10 cellular contexts compared by ENCODE assay signal in the genomic region with DNA sequence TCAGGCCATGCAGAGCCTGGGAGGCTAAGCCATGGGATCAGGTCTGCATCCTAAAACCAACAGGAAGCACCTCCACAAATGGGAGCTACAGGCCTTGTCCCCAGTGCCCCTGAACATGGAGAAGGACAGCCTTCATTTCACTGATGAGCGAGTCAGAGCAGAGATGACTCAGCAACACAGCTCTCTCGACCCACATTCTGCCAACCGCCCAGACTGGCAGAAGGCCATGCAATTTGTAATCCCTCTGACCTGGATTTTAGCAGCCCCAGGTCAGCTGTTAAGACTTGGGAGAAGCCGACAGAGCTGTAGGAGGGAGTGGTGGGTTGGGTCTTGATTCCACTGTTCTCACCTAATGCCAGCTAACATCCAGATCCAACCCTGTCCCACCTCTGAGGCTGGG. TPM values are rescaled to one million over a fixed set of nuclear protein-coding genes. Genes with fewer than 3 reads are reported as not detected.
DNase-seq lines count a peak whose midpoint lies in the region; ATAC-seq lines count a peak whose summit lies in the region.
"Had no signal": no experiment of that assay in that cellular context is flagged by ENCODE, and none has a peak within 500 bp of the region (broad histone marks: within the 10 kb centered on the region; RNA-seq: fewer than 3 reads in every experiment).

No MANE protein-coding gene starts in this region.

- no peaks in the 10 kb centered on the region for H3K9me3 Mint-ChIP-seq in CD4-positive, CD25-positive, alpha-beta regulatory T cell
- H3K9me3 Mint-ChIP-seq in activated naive CD8-positive, alpha-beta T cell treated with anti-CD3 and anti-CD28 coated beads for 36 hours: no peaks in the 10 kb centered on the region
- no peaks in the 10 kb centered on the region for H3K9me3 Mint-ChIP-seq in stimulated activated effector memory CD8-positive, alpha-beta T cell treated with anti-CD3 and anti-CD28 coated beads, Interleukin-12 subunit alpha, Interleukin-12 subunit beta, amount 100 ng/mL, for 72 hours
- H3K9me3 Mint-ChIP-seq: nephron had no signal

- DNase-seq in CD4-positive, CD25-positive, alpha-beta regulatory T cell: peak in 2 of 3 donors; percentile 13 to 56
- peak; percentile 79 for DNase-seq in NCI-H1694 treated with DMSO at 0.1 percent for 48 hours (lab: John Stamatoyannopoulos, UW)
- DNase-seq in activated naive CD8-positive, alpha-beta T cell treated with anti-CD3 and anti-CD28 coated beads for 36 hours: peak; percentile 24
- peak; percentile 76 for DNase-seq in left ventricle myocardium superior
- no peak for DNase-seq in stimulated activated effector memory CD8-positive, alpha-beta T cell treated with anti-CD3 and anti-CD28 coated beads, Interleukin-12 subunit alpha, Interleukin-12 subunit beta, amount 100 ng/mL, for 72 hours (ENCODE audit: low spot score in 2 of 2)

- peak; percentile 72 to 77 for ATAC-seq in CD4-positive, CD25-positive, alpha-beta regulatory T cell (ENCODE audit: low read depth in 2 of 2)
- peak; percentile 54 for ATAC-seq in GM19463 (IDR thresholded peaks at IDR 0.05; ENCODE audit: unreplicated experiment)
- peak; percentile 93 for ATAC-seq in left ventricle myocardium superior
- peak; percentile 98 for ATAC-seq in stimulated activated effector memory CD8-positive, alpha-beta T cell treated with anti-CD3 and anti-CD28 coated beads, Interleukin-12 subunit alpha, Interleukin-12 subunit beta, amount 100 ng/mL, for 72 hours
- no peak for ATAC-seq in HG02973 (IDR thresholded peaks at IDR 0.05; ENCODE audit: unreplicated experiment)
- no peak for ATAC-seq in HG02970 (IDR thresholded peaks at IDR 0.05; ENCODE audit: low FRiP score, unreplicated experiment)

- H3K4me3 ChIP-seq in CD4-positive, CD25-positive, alpha-beta regulatory T cell (ENCODE audit: low read depth, low read length): peak overlapping the region; percentile 38
- H3K4me3 ChIP-seq: SK-N-MC had no signal

- peaks cover 63% of the 10 kb centered on the region for H3K4me1 ChIP-seq in CD4-positive, CD25-positive, alpha-beta regulatory T cell (ENCODE audit: control insufficient read depth, insufficient read depth, low read length, poor library complexity, severe bottlenecking)

- H3K4me1 Mint-ChIP-seq in CD4-positive, CD25-positive, alpha-beta regulatory T cell: peaks cover 53 to 93% (median 76%) of the 10 kb centered on the region in 4 donors
- H3K4me1 Mint-ChIP-seq in activated naive CD8-positive, alpha-beta T cell treated with anti-CD3 and anti-CD28 coated beads for 36 hours: peaks cover 47% of the 10 kb centered on the region
- H3K4me1 Mint-ChIP-seq in stimulated activated effector memory CD8-positive, alpha-beta T cell treated with anti-CD3 and anti-CD28 coated beads, Interleukin-12 subunit alpha, Interleukin-12 subunit beta, amount 100 ng/mL, for 72 hours: peaks cover 72% of the 10 kb centered on the region
- H3K4me1 Mint-ChIP-seq: nephron had no signal

- peaks cover 24% of the 10 kb centered on the region for H3K36me3 Mint-ChIP-seq in CD4-positive, CD25-positive, alpha-beta regulatory T cell
- H3K36me3 Mint-ChIP-seq in activated naive CD8-positive, alpha-beta T cell treated with anti-CD3 and anti-CD28 coated beads for 36 hours: peaks cover 36% of the 10 kb centered on the region
- H3K36me3 Mint-ChIP-seq in stimulated activated effector memory CD8-positive, alpha-beta T cell treated with anti-CD3 and anti-CD28 coated beads, Interleukin-12 subunit alpha, Interleukin-12 subunit beta, amount 100 ng/mL, for 72 hours: peaks cover 6% of the 10 kb centered on the region

- H3K27me3 ChIP-seq in CD4-positive, CD25-positive, alpha-beta regulatory T cell (ENCODE audit: control insufficient read depth, insufficient read depth, low read length): no peaks in the 10 kb centered on the region

- intact Hi-C loops in left ventricle myocardium superior (cut with micrococcal nuclease): no loop called here

- H3K27ac Mint-ChIP-seq in CD4-positive, CD25-positive, alpha-beta regulatory T cell: peak overlapping the region; percentile 67 to 87 (median 74)
- no peak overlapping the region for H3K27ac Mint-ChIP-seq in activated naive CD8-positive, alpha-beta T cell treated with anti-CD3 and anti-CD28 coated beads for 36 hours
- no peak overlapping the region for H3K27ac Mint-ChIP-seq in stimulated activated effector memory CD8-positive, alpha-beta T cell treated with anti-CD3 and anti-CD28 coated beads, Interleukin-12 subunit alpha, Interleukin-12 subunit beta, amount 100 ng/mL, for 72 hours
- H3K27ac Mint-ChIP-seq: nephron had no signal

- H3K27ac ChIP-seq in CD4-positive, CD25-positive, alpha-beta regulatory T cell (ENCODE audit: insufficient read depth, low read length, poor library complexity, severe bottlenecking): no peak overlapping the region
- H3K27ac ChIP-seq: SK-N-MC had no signal

- peak overlapping the region in 1 of 4 donors; percentile 35 for H3K4me3 Mint-ChIP-seq in CD4-positive, CD25-positive, alpha-beta regulatory T cell
- no peak overlapping the region for H3K4me3 Mint-ChIP-seq in activated naive CD8-positive, alpha-beta T cell treated with anti-CD3 and anti-CD28 coated beads for 36 hours
- no peak overlapping the region for H3K4me3 Mint-ChIP-seq in stimulated activated effector memory CD8-positive, alpha-beta T cell treated with anti-CD3 and anti-CD28 coated beads, Interleukin-12 subunit alpha, Interleukin-12 subunit beta, amount 100 ng/mL, for 72 hours
- H3K4me3 Mint-ChIP-seq: nephron had no signal

- H3K9me3 ChIP-seq in CD4-positive, CD25-positive, alpha-beta regulatory T cell (ENCODE audit: control insufficient read depth in 2 of 2, low read length in 2 of 2): no peaks in the 10 kb centered on the region

- peaks cover 10% of the 10 kb centered on the region for H3K36me3 ChIP-seq in CD4-positive, CD25-positive, alpha-beta regulatory T cell (ENCODE audit: control insufficient read depth, insufficient read depth, low read length)

- H3K27me3 Mint-ChIP-seq in CD4-positive, CD25-positive, alpha-beta regulatory T cell: no peaks in the 10 kb centered on the region
- H3K27me3 Mint-ChIP-seq in activated naive CD8-positive, alpha-beta T cell treated with anti-CD3 and anti-CD28 coated beads for 36 hours: no peaks in the 10 kb centered on the region

RNA-seq across cellular contexts. Expression of a gene that starts 25.5 kb away (rescaled TPM):
- 128 TPM for total RNA-seq in CD4-positive, CD25-positive, alpha-beta regulatory T cell
- polyA plus RNA-seq in CD4-positive, CD25-positive, alpha-beta regulatory T cell: 10 to 100 TPM; 40.3 to 68.4 (median 56.1) TPM
- total RNA-seq in activated naive CD8-positive, alpha-beta T cell treated with anti-CD3 and anti-CD28 coated beads for 36 hours: 10 to 100 TPM; 49.0 to 50.5 TPM
- total RNA-seq in left ventricle myocardium superior: 23.4 TPM

Comparison
In these comparisons a context has a peak if more than half of its experiments do, and no peak if none do; other contexts are left out.
1. ATAC-seq: peak in CD4-positive, CD25-positive, alpha-beta regulatory T cell (2 of 2), GM19463 (single experiment), left ventricle myocardium superior (single experiment) and stimulated activated effector memory CD8-positive, alpha-beta T cell treated with anti-CD3 and anti-CD28 coated beads, Interleukin-12 subunit alpha, Interleukin-12 subunit beta, amount 100 ng/mL, for 72 hours (single experiment); none in HG02973 (single experiment) and HG02970 (single experiment).
2. DNase-seq: peak in CD4-positive, CD25-positive, alpha-beta regulatory T cell (2 of 3), NCI-H1694 treated with DMSO at 0.1 percent for 48 hours (single experiment), activated naive CD8-positive, alpha-beta T cell treated with anti-CD3 and anti-CD28 coated beads for 36 hours (single experiment) and left ventricle myocardium superior (single experiment); none in stimulated activated effector memory CD8-positive, alpha-beta T cell treated with anti-CD3 and anti-CD28 coated beads, Interleukin-12 subunit alpha, Interleukin-12 subunit beta, amount 100 ng/mL, for 72 hours (0 of 2).
3. H3K27ac Mint-ChIP-seq: peak in CD4-positive, CD25-positive, alpha-beta regulatory T cell (3 of 3); none in activated naive CD8-positive, alpha-beta T cell treated with anti-CD3 and anti-CD28 coated beads for 36 hours (single experiment) and stimulated activated effector memory CD8-positive, alpha-beta T cell treated with anti-CD3 and anti-CD28 coated beads, Interleukin-12 subunit alpha, Interleukin-12 subunit beta, amount 100 ng/mL, for 72 hours (single experiment).